ENCODE assay signal across 32 cellular contexts in the genomic region with DNA sequence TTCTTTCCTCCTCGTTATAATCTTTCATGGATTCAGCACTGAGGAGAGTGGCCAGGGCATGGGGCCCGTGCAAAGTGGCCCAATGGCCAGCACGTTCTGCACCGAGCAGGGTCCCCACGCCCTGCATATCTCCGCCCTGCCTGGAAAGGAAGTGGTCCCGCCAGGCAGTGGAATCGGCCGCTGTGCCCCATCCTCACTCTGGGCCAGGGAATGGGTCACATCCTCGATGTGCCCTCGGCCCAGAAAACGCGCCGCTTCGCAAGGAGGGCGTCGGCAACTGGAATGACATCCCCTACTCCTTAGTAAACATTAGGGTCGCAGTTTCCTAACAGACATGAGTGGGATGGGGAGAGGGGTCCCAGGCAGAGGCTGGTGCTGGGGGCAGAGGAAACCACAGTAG.
"Had no signal": no experiment of that assay in that cellular context is flagged by ENCODE, and none has a peak within 500 bp of the region (broad histone marks: within the 10 kb centered on the region; RNA-seq: fewer than 3 reads in every experiment).

No MANE protein-coding gene starts in this region.

- H3K4me1 ChIP-seq: adrenal gland, ascending aorta, body of pancreas, breast epithelium had no signal

- H3K27ac ChIP-seq: adrenal gland, ascending aorta, body of pancreas, brain microvascular endothelial cell, breast epithelium, cardiac muscle cell had no signal

- H3K9me3 ChIP-seq: adrenal gland had no signal

- H3K4me3 ChIP-seq: adrenal gland, ascending aorta, body of pancreas, breast epithelium, cardiac muscle cell had no signal

- DNase-seq: activated effector memory CD4-positive, alpha-beta T cell treated with anti-CD3 and anti-CD28 coated beads, Interleukin-2, amount 50 U/mL, for 16 hours; activated effector memory CD4-positive, alpha-beta T cell treated with Interleukin-2 at 50 U/mL for 16 hours; activated naive CD4-positive, alpha-beta T cell; activated naive CD4-positive, alpha-beta T cell treated with anti-CD3 and anti-CD28 coated beads for 36 hours; activated naive CD4-positive, alpha-beta T cell treated with anti-CD3 and anti-CD28 coated beads, Interleukin-2, amount 10 ng/mL, durations not matched to agents 7 days and 5 days; activated naive CD4-positive, alpha-beta T cell treated with anti-CD3 and anti-CD28 coated beads, Interleukin-2, amount 50 U/mL, for 16 hours; activated naive CD4-positive, alpha-beta T cell treated with Interleukin-2 at 50 U/mL for 16 hours; activated naive CD8-positive, alpha-beta T cell treated with anti-CD3 and anti-CD28 coated beads for 36 hours; activated naive CD8-positive, alpha-beta T cell treated with anti-CD3 and anti-CD28 coated beads, Interleukin-2, amount 10 ng/mL, durations not matched to agents 7 days and 5 days; activated naive CD8-positive, alpha-beta T cell treated with anti-CD3 and anti-CD28 coated beads, Interleukin-2, amount 50 U/mL, for 24 hours; activated T-cell treated with anti-CD3 and anti-CD28 coated beads for 4 hours; activated T-cell treated with anti-CD3 and anti-CD28 coated beads, Interleukin-2, amount 50 U/mL, for 1 hour; activated T-cell treated with anti-CD3 and anti-CD28 coated beads, Interleukin-2, amount 50 U/mL, for 24 hours; activated T-cell treated with anti-CD3 and anti-CD28 coated beads, Interleukin-2, amount 50 U/mL, for 4 hours; activated T-cell treated with anti-CD3 and anti-CD28 coated beads, Interleukin-2, amount 50 U/mL, for 48 hours; activated T-cell treated with anti-CD3 and anti-CD28 coated beads, Interleukin-2, amount 50 U/mL, for 72 hours; adrenal gland; amniotic stem cell; amygdala; aorta; body of pancreas; brain microvascular endothelial cell; caudate nucleus; central memory CD4-positive, alpha-beta T cell; cerebellar nuclear complex had no signal

- FAIRE-seq: astrocyte, bronchial epithelial cell had no signal

- ATAC-seq: activated naive CD4-positive, alpha-beta T cell treated with anti-CD3 and anti-CD28 coated beads, Interleukin-2, amount 50 U/mL, for 72 hours; activated naive CD8-positive, alpha-beta T cell treated with anti-CD3 and anti-CD28 coated beads, Interleukin-2, amount 50 U/mL, for 24 hours; activated T-cell treated with anti-CD3 and anti-CD28 coated beads, Interleukin-2, amount 50 U/mL, for 4 hours; activated T-cell treated with anti-CD3 and anti-CD28 coated beads, Interleukin-2, amount 50 U/mL, for 72 hours; activated T-helper 17 cell treated with anti-CD3 and anti-CD28 coated beads, Interleukin-2, amount 50 U/mL, for 72 hours; body of pancreas had no signal

- H3K36me3 ChIP-seq: adrenal gland, ascending aorta, brain microvascular endothelial cell, breast epithelium, cardiac muscle cell had no signal

- H3K27me3 ChIP-seq: adrenal gland, ascending aorta, body of pancreas, brain microvascular endothelial cell, breast epithelium, cardiac muscle cell had no signal
